Comparison of ENCODE assay signal across 31 cellular contexts in the genomic region with DNA sequence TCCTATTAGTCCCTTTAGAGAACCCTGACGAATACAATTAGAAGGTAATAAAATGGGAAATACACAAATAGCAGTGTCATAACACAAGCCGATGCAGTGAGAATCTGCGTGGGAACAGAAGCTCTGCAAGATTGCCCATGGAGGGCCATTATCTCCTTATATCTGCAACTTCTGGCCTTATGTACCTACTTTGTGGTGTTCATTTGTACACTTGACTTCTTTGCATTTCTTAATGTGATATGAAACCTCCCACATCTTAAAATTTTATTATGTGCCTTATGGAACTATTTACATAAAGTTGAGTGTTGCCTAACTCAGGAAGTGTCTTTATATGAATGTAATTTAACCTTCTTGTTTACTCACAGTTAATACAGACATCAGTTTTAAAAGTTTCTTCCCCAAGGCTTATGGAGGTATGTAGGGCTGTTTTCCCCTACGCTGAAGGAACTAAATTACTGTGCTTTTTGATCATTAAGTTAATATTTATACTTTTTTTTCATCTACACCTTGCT.
"Had no signal": no experiment of that assay in that cellular context is flagged by ENCODE, and none has a peak within 500 bp of the region (broad histone marks: within the 10 kb centered on the region; RNA-seq: fewer than 3 reads in every experiment).

No MANE protein-coding gene starts in this region.

- H3K27ac ChIP-seq: adrenal gland, body of pancreas, breast epithelium, WERI-Rb-1 had no signal

- DNase-seq: activated CD4-positive, alpha-beta memory T cell treated with anti-CD3 and anti-CD28 coated beads, Interleukin-2, amount 10 ng/mL, durations not matched to agents 7 days and 5 days; activated CD4-positive, alpha-beta T cell treated with anti-CD3 and anti-CD28 coated beads for 1 hour; activated CD4-positive, alpha-beta T cell treated with anti-CD3 and anti-CD28 coated beads for 48 hours; activated CD4-positive, CD25-positive, alpha-beta regulatory T cell; activated CD8-positive, alpha-beta memory T cell treated with anti-CD3 and anti-CD28 coated beads for 24 hours; activated CD8-positive, alpha-beta memory T cell treated with anti-CD3 and anti-CD28 coated beads, Interleukin-2, amount 10 ng/mL, durations not matched to agents 7 days and 5 days; activated CD8-positive, alpha-beta memory T cell treated with anti-CD3 and anti-CD28 coated beads, Interleukin-2, amount 50 U/mL, for 48 hours; activated effector memory CD4-positive, alpha-beta T cell treated with anti-CD3 and anti-CD28 coated beads, Interleukin-2, amount 50 U/mL, for 16 hours; activated naive CD4-positive, alpha-beta T cell; activated naive CD4-positive, alpha-beta T cell treated with anti-CD3 and anti-CD28 coated beads, Interleukin-2, amount 50 U/mL, for 16 hours; activated naive CD8-positive, alpha-beta T cell treated with anti-CD3 and anti-CD28 coated beads, Interleukin-2, amount 10 ng/mL, durations not matched to agents 7 days and 5 days; activated T-cell treated with anti-CD3 and anti-CD28 coated beads, Interleukin-2, amount 50 U/mL, for 1 hour; activated T-cell treated with anti-CD3 and anti-CD28 coated beads, Interleukin-2, amount 50 U/mL, for 72 hours; adrenal gland; body of pancreas; Kasumi-1; KBM-7; MM.1S; MV-4-11; NCI-H1092; NCI-H1436 treated with DMSO at 0.1 percent for 48 hours; NCI-H1694 treated with DMSO at 0.1 percent for 48 hours; NCI-H2029; NCI-H510A; NCI-H526; NCI-H748 treated with DMSO at 0.1 percent for 48 hours; NK-92 treated with Interleukin-12 subunit alpha and Interleukin-12 subunit beta, amount 100 ng/mL, for 24 hours; SHP77 treated with DMSO at 0.1 percent for 48 hours; T1000; WERI-Rb-1 had no signal

- H3K4me1 ChIP-seq: adrenal gland, body of pancreas, breast epithelium had no signal

- H3K4me3 ChIP-seq: adrenal gland, body of pancreas, breast epithelium had no signal

- H3K36me3 ChIP-seq: adrenal gland, breast epithelium, WERI-Rb-1 had no signal

- H3K9me3 ChIP-seq: adrenal gland, body of pancreas, breast epithelium had no signal

- H3K27me3 ChIP-seq: adrenal gland, body of pancreas, breast epithelium had no signal
